ENCODE assay signal across 14 cellular contexts in the genomic region with DNA sequence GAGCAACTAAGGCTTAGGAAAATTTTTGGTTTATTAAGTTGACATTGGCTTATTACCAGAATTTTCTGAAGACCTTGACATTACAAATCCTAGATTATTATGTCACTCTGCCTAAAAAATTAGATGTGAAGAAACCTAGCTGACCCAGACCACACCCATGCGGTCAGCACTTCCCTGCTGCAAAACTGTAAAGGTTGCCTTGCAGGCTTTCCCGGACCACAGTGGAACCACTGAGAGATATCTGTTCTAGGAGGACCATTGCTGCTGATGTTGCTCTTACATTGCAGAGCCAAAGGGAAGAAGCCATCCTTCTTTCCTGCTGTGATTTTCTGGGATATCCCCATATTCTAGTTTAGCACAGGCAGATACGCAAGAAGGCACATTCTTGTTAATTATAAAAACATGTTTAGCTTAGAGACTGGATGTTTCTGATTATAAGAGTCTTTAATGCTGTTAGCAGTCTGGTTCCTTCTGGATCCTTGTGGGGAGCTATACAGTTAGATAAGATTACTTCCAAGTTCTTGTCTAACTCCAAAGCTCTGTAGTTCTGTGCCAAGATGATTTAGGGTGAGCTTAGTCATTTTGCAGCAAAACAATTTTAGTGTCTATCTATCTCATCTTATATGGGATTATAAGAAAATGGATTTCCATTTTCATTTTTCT.
"Had no signal": no experiment of that assay in that cellular context is flagged by ENCODE, and none has a peak within 500 bp of the region (broad histone marks: within the 10 kb centered on the region; RNA-seq: fewer than 3 reads in every experiment).

No MANE protein-coding gene starts in this region.

- DNase-seq: activated CD4-positive, alpha-beta memory T cell treated with anti-CD3 and anti-CD28 coated beads, Interleukin-2, amount 10 ng/mL, durations not matched to agents 7 days and 5 days; activated CD4-positive, alpha-beta T cell treated with anti-CD3 and anti-CD28 coated beads for 36 hours; activated naive CD8-positive, alpha-beta T cell treated with anti-CD3 and anti-CD28 coated beads, Interleukin-2, amount 10 ng/mL, durations not matched to agents 7 days and 5 days; effector memory CD8-positive, alpha-beta T cell; foreskin melanocyte; heart left ventricle; left ventricle myocardium superior; mesenchymal stem cell; nucleus accumbens; small intestine; thyroid gland; uterus had no signal

- H3K4me3 ChIP-seq: heart left ventricle, right atrium auricular region, thyroid gland, uterus had no signal

- H3K36me3 ChIP-seq: heart left ventricle, right atrium auricular region, thyroid gland, uterus had no signal

- H3K27ac ChIP-seq: heart left ventricle, right atrium auricular region, thyroid gland, uterus had no signal

- ATAC-seq: activated CD4-positive, alpha-beta T cell treated with anti-CD3 and anti-CD28 coated beads for 36 hours; effector memory CD8-positive, alpha-beta T cell; heart left ventricle; left ventricle myocardium superior; natural killer cell treated with Interleukin-12 subunit alpha and Interleukin-12 subunit beta and Interleukin-15 and Interleukin-18, amount 100 ng/mL, for 72 hours had no signal

- H3K27me3 ChIP-seq: right atrium auricular region, thyroid gland, uterus had no signal
